12 cellular contexts compared by ENCODE assay signal in genomic region chr13:75704942-75705320, GRCh38.
DNase-seq lines count a peak whose midpoint lies in the region; ATAC-seq and TF ChIP-seq lines count a peak whose summit lies in the region.
"Had no signal": no experiment of that assay in that cellular context is flagged by ENCODE, and none has a peak within 500 bp of the region (broad histone marks: within the 10 kb centered on the region; RNA-seq: fewer than 3 reads in every experiment).

No MANE protein-coding gene starts in this region.

- H3K4me3 ChIP-seq in upper lobe of right lung, result peak overlapping the region; percentile 2
- no peak overlapping the region for H3K4me3 ChIP-seq in naive thymus-derived CD4-positive, alpha-beta T cell (ENCODE audit: low read length)
- H3K4me3 ChIP-seq: dorsolateral prefrontal cortex had no signal

- CTCF ChIA-PET in naive thymus-derived CD4-positive, alpha-beta T cell (lab: Charles Lee), result interaction anchor here (0.9 kb wide), 1 partner anchor 169 kb away, joined by 3 read pairs; no protein-coding TSS in a partner anchor

- H3K27ac ChIP-seq in VCaP, result peak overlapping the region; percentile 96
- peak overlapping the region; percentile 80 for H3K27ac ChIP-seq in upper lobe of right lung
- H3K27ac ChIP-seq in naive thymus-derived CD4-positive, alpha-beta T cell (ENCODE audit: low read depth, low read length), result no peak overlapping the region
- H3K27ac ChIP-seq: dorsolateral prefrontal cortex had no signal

- H3K4me1 ChIP-seq in upper lobe of right lung, result no peaks in the 10 kb centered on the region
- peaks cover 0 to 4% of the 10 kb centered on the region in 2 donors for H3K4me1 ChIP-seq in naive thymus-derived CD4-positive, alpha-beta T cell (ENCODE audit: control insufficient read depth in 2 of 2, insufficient read depth in 2 of 2, low read length in 2 of 2)

- no peak overlapping the region for H3K27ac Mint-ChIP-seq in naive thymus-derived CD4-positive, alpha-beta T cell
- H3K27ac Mint-ChIP-seq: T-helper 1 cell treated with Interleukin-12 subunit alpha and Interleukin-12 subunit beta and Interleukin-4 antibody, amounts not matched to agents 30 μg/mL and 1 μg/mL, for 36 hours had no signal

- TF ChIP-seq CTCF in VCaP (conservative IDR thresholded peaks at IDR 0.05) (peak; percentile 48), upper lobe of right lung (IDR thresholded peaks at IDR 0.05) (peak; percentile 14)

- intact Hi-C loops in upper lobe of right lung (cut with DNase I), result loop anchor here (10.0 kb wide), 1 partner anchor 140 kb away; no protein-coding TSS in a partner anchor
- intact Hi-C loops in naive thymus-derived CD4-positive, alpha-beta T cell (cut with micrococcal nuclease), result no loop called here

- peak; percentile 96 for ATAC-seq in upper lobe of right lung
- ATAC-seq in naive thymus-derived CD4-positive, alpha-beta T cell, result no peak
- ATAC-seq in HG02571 (IDR thresholded peaks at IDR 0.05; ENCODE audit: unreplicated experiment), result no peak
- ATAC-seq in GM19452 (IDR thresholded peaks at IDR 0.05; ENCODE audit: unreplicated experiment), result no peak

- H3K36me3 ChIP-seq in upper lobe of right lung, result no peaks in the 10 kb centered on the region
- H3K36me3 ChIP-seq in naive thymus-derived CD4-positive, alpha-beta T cell (ENCODE audit: control insufficient read depth in 2 of 3, insufficient read depth in 3 of 3, low read length in 3 of 3), result no peaks in the 10 kb centered on the region

- peaks cover 0 to 5% (median 0%) of the 10 kb centered on the region in 5 donors for H3K36me3 Mint-ChIP-seq in naive thymus-derived CD4-positive, alpha-beta T cell

- peaks cover 0 to 9% (median 0%) of the 10 kb centered on the region in 11 donors for H3K9me3 Mint-ChIP-seq in naive thymus-derived CD4-positive, alpha-beta T cell
- H3K9me3 Mint-ChIP-seq: activated T-cell treated with anti-CD3 and anti-CD28 coated beads, Interleukin-2, amount 50 U/mL, for 4 hours had no signal

- H3K27me3 ChIP-seq in upper lobe of right lung, result no peaks in the 10 kb centered on the region
- H3K27me3 ChIP-seq in naive thymus-derived CD4-positive, alpha-beta T cell (ENCODE audit: control insufficient read depth in 2 of 2, insufficient read depth in 2 of 2, low read length in 2 of 2), result no peaks in the 10 kb centered on the region
- H3K27me3 ChIP-seq: dorsolateral prefrontal cortex had no signal

- H3K4me3 Mint-ChIP-seq in naive thymus-derived CD4-positive, alpha-beta T cell, result no peak overlapping the region
- H3K4me3 Mint-ChIP-seq: activated T-cell treated with anti-CD3 and anti-CD28 coated beads, Interleukin-2, amount 50 U/mL, for 4 hours; T-helper 1 cell treated with Interleukin-12 subunit alpha and Interleukin-12 subunit beta and Interleukin-4 antibody, amounts not matched to agents 30 μg/mL and 1 μg/mL, for 36 hours had no signal

- H3K27me3 Mint-ChIP-seq in naive thymus-derived CD4-positive, alpha-beta T cell, result no peaks in the 10 kb centered on the region

- DNase-seq in NCI-H748 (lab: John Stamatoyannopoulos, UW; ENCODE audit: unreplicated experiment) (peak; percentile 65), NCI-H748 treated with DMSO at 0.1 percent for 48 hours (lab: John Stamatoyannopoulos, UW) (no peak), kidney tubule cell (ENCODE audit: low spot score) (peak; percentile 62), upper lobe of right lung (peak; percentile 84)
- DNase-seq in naive thymus-derived CD4-positive, alpha-beta T cell, result no peak
- DNase-seq: activated T-cell treated with anti-CD3 and anti-CD28 coated beads, Interleukin-2, amount 50 U/mL, for 4 hours; dorsolateral prefrontal cortex; NCI-H187 had no signal

- H3K4me1 Mint-ChIP-seq in naive thymus-derived CD4-positive, alpha-beta T cell, result peaks cover 0 to 15% (median 6%) of the 10 kb centered on the region in 7 donors

- no peaks in the 10 kb centered on the region for H3K9me3 ChIP-seq in upper lobe of right lung
- H3K9me3 ChIP-seq in naive thymus-derived CD4-positive, alpha-beta T cell (ENCODE audit: control insufficient read depth in 2 of 3, low read length in 3 of 3), result no peaks in the 10 kb centered on the region

- POLR2A ChIA-PET in naive thymus-derived CD4-positive, alpha-beta T cell (lab: Charles Lee), result no interaction called here

Comparison
In these comparisons a context has a peak if more than half of its experiments do, and no peak if none do; other contexts are left out.
1. DNase-seq: peak in NCI-H748 (single experiment), kidney tubule cell (single experiment) and upper lobe of right lung (single experiment); none in NCI-H748 treated with DMSO at 0.1 percent for 48 hours (single experiment) and naive thymus-derived CD4-positive, alpha-beta T cell (0 of 9).